ENCODE assay signal across 1 cellular context in the genomic region with DNA sequence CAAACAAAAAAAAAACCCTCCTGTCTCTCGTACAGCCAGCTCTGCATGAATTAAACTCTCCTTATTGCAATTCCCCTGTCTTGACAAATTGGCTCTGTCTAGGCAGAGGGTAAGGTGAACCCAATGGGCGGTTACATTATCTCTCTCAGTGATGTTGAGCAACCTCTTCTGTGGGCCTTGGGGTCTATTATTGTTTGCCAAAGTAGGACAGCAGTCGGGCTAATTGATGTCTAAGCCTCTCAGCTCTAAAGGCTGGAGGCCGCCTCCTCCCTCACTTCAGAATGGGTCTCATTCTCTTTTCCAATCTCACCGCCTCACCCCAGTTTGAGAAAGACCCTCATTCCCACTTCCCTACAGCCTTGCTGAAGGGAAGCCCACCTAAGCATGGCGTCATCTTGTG.
TF ChIP-seq lines count a peak whose summit lies in the region.

No MANE protein-coding gene starts in this region.

TF ChIP-seq in HCT116, 20 proteins besides CTCF, POLR2A, EP300 and RAD21 (continued from another document):
- TF ChIP-seq, protein P1, sequence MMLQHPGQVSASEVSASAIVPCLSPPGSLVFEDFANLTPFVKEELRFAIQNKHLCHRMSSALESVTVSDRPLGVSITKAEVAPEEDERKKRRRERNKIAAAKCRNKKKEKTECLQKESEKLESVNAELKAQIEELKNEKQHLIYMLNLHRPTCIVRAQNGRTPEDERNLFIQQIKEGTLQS (IDR thresholded peaks at IDR 0.05), result no peak
- no peak for TF ChIP-seq EZH2phosphoT487 (IDR thresholded peaks at IDR 0.05; ENCODE audit: borderline replicate concordance)
- no peak for TF ChIP-seq EZH2 (IDR thresholded peaks at IDR 0.05)
- no peak for TF ChIP-seq POLR2AphosphoS5 (IDR thresholded peaks at IDR 0.05; ENCODE audit: low read depth, low read length)
- no peak for TF ChIP-seq ELF1 (IDR thresholded peaks at IDR 0.05; ENCODE audit: borderline replicate concordance, low read depth)
TF ChIP-seq in HCT116: peak in this region for 0.
